ENCODE assay signal across 1 cellular context in the genomic region with DNA sequence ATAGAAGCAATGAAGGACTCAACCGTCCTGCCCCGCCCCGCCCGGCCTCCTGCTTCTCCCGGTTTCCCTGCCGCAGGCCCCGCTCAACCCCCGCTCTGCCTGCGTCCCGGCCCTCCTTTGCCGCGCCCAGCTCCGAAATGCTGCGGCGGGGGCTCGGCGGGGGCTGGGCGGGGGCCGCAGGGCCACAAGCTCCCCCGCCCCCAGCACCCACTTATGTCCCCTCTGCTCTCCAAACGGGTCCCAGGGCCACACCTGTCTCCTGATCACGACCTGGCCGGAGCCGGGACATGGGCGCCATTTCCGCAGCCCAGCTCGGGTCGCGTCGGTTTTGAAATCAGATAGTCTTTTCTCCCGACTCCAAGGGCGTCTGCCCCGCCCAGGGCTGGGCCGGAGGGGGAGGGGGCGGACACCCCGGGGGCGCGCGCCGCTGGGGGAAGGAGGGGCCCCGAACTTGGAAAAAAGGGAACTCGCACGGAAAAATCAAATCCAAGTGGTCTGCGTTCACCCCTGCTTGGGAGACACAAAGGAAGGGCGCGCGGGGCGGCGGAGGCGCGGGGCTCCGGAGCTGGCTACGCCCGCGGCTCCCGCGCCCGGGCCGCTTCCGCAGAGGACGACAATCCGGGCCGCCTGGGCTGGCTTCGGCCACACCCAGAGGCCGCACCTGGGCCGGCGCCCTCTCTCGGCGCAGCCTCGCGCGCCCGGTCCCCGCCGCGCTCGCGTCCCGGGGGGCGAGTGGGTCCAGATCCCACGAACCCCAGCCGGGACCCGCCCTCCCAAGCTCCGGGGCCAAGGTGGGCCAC.
TF ChIP-seq lines count a peak whose summit lies in the region.

No MANE protein-coding gene starts in this region.

TF ChIP-seq in HepG2, 621 proteins besides CTCF, POLR2A, EP300 and RAD21 (continued from another document and continues in another):
- TF ChIP-seq REST (IDR thresholded peaks at IDR 0.05; ENCODE audit: borderline replicate concordance in 1 of 2, low read depth in 1 of 2, low read length in 2 of 2) (no peak), KMT2B (CRISPR knock-in tag; IDR thresholded peaks at IDR 0.05) (0 out of 2 replicates have a peak, but pooled peaks have one; percentile 13), ZSCAN21 (CRISPR knock-in tag; IDR thresholded peaks at IDR 0.05; ENCODE audit: borderline replicate concordance) (no peak), FOXO4 (CRISPR knock-in tag; conservative IDR thresholded peaks at IDR 0.05) (no peak), JARID2 (CRISPR knock-in tag; IDR thresholded peaks at IDR 0.05; ENCODE audit: insufficient replicate concordance) (no peak), POGZ (CRISPR knock-in tag; IDR thresholded peaks at IDR 0.05) (no peak), ZNF839 (CRISPR knock-in tag; IDR thresholded peaks at IDR 0.05; ENCODE audit: borderline replicate concordance) (no peak), ZSCAN31 (CRISPR knock-in tag; IDR thresholded peaks at IDR 0.05; ENCODE audit: low read depth) (no peak), ZBTB3 (CRISPR knock-in tag; IDR thresholded peaks at IDR 0.05; ENCODE audit: borderline replicate concordance, low read depth) (no peak), FOSL2 (CRISPR knock-in tag; IDR thresholded peaks at IDR 0.05) (no peak), ZNF543 (CRISPR knock-in tag; IDR thresholded peaks at IDR 0.05) (0 out of 2 replicates have a peak, but pooled peaks have one; percentile 16), HNRNPLL (IDR thresholded peaks at IDR 0.05; ENCODE audit: low read depth, low read length, poor library complexity, severe bottlenecking) (peak; percentile 89), NBN (conservative IDR thresholded peaks at IDR 0.05) (no peak), NR2C2 (CRISPR knock-in tag; IDR thresholded peaks at IDR 0.05; ENCODE audit: borderline replicate concordance) (0 out of 2 replicates have a peak, but pooled peaks have one; percentile 2), GZF1 (CRISPR knock-in tag; IDR thresholded peaks at IDR 0.05) (0 out of 2 replicates have a peak, but pooled peaks have one; percentile 26), MXD4 (CRISPR knock-in tag; IDR thresholded peaks at IDR 0.05) (no peak), SRSF1 (optimal IDR thresholded peaks at IDR 0.05; ENCODE audit: low read depth, low read length) (peak; percentile 22), JUN (CRISPR knock-in tag; IDR thresholded peaks at IDR 0.05) (no peak), PHF8 (CRISPR knock-in tag; IDR thresholded peaks at IDR 0.05) (peak; percentile 50), JUNB (CRISPR knock-in tag; IDR thresholded peaks at IDR 0.05; ENCODE audit: borderline replicate concordance) (no peak), TMF1 (CRISPR knock-in tag; IDR thresholded peaks at IDR 0.05; ENCODE audit: low read depth) (no peak), SIX1 (CRISPR knock-in tag; IDR thresholded peaks at IDR 0.05; ENCODE audit: borderline replicate concordance) (no peak), SAP130 (CRISPR knock-in tag; IDR thresholded peaks at IDR 0.05; ENCODE audit: low read depth) (0 out of 2 replicates have a peak, but pooled peaks have one; percentile 21), LRRFIP1 (CRISPR knock-in tag; conservative IDR thresholded peaks at IDR 0.05) (no peak), FOXA1 (IDR thresholded peaks at IDR 0.05) (no peak), FOXA1 (CRISPR knock-in tag; IDR thresholded peaks at IDR 0.05) (no peak), ZNF460 (CRISPR knock-in tag; IDR thresholded peaks at IDR 0.05; ENCODE audit: borderline replicate concordance) (no peak), HOXA3 (CRISPR knock-in tag; IDR thresholded peaks at IDR 0.05) (peak; percentile 46; the same call in 1 of the 2 replicates), ZBTB33 (CRISPR knock-in tag; IDR thresholded peaks at IDR 0.05) (no peak), KDM6A (CRISPR knock-in tag; IDR thresholded peaks at IDR 0.05; ENCODE audit: low read depth) (no peak), ARNT2 (CRISPR knock-in tag; IDR thresholded peaks at IDR 0.05; ENCODE audit: low read depth) (0 out of 2 replicates have a peak, but pooled peaks have one; percentile 10), YEATS4 (CRISPR knock-in tag; IDR thresholded peaks at IDR 0.05; ENCODE audit: borderline replicate concordance) (peak; percentile 63), SMAD1 (CRISPR knock-in tag; IDR thresholded peaks at IDR 0.05; ENCODE audit: borderline replicate concordance, low read depth) (no peak), ZNF296 (CRISPR knock-in tag; conservative IDR thresholded peaks at IDR 0.05) (no peak), FOSL1 (CRISPR knock-in tag; IDR thresholded peaks at IDR 0.05; ENCODE audit: borderline replicate concordance) (0 out of 2 replicates have a peak, but pooled peaks have one; percentile 5), PHF21A (CRISPR knock-in tag; IDR thresholded peaks at IDR 0.05) (0 out of 2 replicates have a peak, but pooled peaks have one; percentile 40), ZNF101 (CRISPR knock-in tag; IDR thresholded peaks at IDR 0.05; ENCODE audit: borderline replicate concordance, low read depth) (0 out of 2 replicates have a peak, but pooled peaks have one; percentile 26), FOXJ3 (CRISPR knock-in tag; IDR thresholded peaks at IDR 0.05; ENCODE audit: borderline replicate concordance) (no peak), GRHL1 (CRISPR knock-in tag; conservative IDR thresholded peaks at IDR 0.05) (no peak), ZNF224 (CRISPR knock-in tag; IDR thresholded peaks at IDR 0.05) (peak; percentile 17; the same call in 1 of the 2 replicates), ZNF567 (CRISPR knock-in tag; IDR thresholded peaks at IDR 0.05; ENCODE audit: borderline replicate concordance) (no peak)
- TF ChIP-seq, protein P1, sequence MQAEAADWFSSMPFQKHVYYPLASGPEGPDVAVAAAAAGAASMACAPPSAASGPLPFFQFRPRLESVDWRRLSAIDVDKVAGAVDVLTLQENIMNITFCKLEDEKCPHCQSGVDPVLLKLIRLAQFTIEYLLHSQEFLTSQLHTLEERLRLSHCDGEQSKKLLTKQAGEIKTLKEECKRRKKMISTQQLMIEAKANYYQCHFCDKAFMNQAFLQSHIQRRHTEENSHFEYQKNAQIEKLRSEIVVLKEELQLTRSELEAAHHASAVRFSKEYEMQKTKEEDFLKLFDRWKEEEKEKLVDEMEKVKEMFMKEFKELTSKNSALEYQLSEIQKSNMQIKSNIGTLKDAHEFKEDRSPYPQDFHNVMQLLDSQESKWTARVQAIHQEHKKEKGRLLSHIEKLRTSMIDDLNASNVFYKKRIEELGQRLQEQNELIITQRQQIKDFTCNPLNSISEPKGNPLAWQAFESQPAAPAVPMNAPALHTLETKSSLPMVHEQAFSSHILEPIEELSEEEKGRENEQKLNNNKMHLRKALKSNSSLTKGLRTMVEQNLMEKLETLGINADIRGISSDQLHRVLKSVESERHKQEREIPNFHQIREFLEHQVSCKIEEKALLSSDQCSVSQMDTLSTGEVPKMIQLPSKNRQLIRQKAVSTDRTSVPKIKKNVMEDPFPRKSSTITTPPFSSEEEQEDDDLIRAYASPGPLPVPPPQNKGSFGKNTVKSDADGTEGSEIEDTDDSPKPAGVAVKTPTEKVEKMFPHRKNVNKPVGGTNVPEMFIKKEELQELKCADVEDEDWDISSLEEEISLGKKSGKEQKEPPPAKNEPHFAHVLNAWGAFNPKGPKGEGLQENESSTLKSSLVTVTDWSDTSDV (CRISPR knock-in tag; IDR thresholded peaks at IDR 0.05), result 0 out of 2 replicates have a peak, but pooled peaks have one; percentile 22
- TF ChIP-seq, protein P2, sequence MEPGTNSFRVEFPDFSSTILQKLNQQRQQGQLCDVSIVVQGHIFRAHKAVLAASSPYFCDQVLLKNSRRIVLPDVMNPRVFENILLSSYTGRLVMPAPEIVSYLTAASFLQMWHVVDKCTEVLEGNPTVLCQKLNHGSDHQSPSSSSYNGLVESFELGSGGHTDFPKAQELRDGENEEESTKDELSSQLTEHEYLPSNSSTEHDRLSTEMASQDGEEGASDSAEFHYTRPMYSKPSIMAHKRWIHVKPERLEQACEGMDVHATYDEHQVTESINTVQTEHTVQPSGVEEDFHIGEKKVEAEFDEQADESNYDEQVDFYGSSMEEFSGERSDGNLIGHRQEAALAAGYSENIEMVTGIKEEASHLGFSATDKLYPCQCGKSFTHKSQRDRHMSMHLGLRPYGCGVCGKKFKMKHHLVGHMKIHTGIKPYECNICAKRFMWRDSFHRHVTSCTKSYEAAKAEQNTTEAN (CRISPR knock-in tag; conservative IDR thresholded peaks at IDR 0.05), result 0 out of 2 replicates have a peak, but pooled peaks have one; percentile 9
